ENCODE assay signal across 1 cellular context in the genomic region with DNA sequence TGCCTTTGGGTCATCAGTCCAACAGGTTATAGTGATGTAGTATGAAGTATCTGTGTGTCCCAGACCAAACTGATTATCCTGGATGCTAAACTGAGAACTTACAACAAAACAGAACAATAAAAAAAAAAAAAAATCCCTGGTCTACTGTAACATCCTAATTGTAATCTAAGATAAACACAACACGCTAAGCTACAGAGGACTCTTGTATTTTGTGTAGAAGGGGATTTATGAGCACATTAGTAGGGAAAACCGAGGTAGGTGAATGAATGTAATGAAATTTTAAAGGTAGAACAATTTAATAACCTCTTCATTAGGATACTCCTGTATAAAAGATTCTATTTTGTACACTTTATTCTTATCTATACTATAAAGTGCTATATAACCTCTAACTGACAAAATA.
TF ChIP-seq lines count a peak whose summit lies in the region.

No MANE protein-coding gene starts in this region.

TF ChIP-seq in GM23338, 12 proteins besides CTCF, POLR2A, EP300 and RAD21 (continued from another document):
- TF ChIP-seq JUNB (IDR thresholded peaks at IDR 0.05; ENCODE audit: unreplicated experiment): no peak
- no peak for TF ChIP-seq ZNF114 (CRISPR knock-in tag; IDR thresholded peaks at IDR 0.05)
- TF ChIP-seq, protein P1, sequence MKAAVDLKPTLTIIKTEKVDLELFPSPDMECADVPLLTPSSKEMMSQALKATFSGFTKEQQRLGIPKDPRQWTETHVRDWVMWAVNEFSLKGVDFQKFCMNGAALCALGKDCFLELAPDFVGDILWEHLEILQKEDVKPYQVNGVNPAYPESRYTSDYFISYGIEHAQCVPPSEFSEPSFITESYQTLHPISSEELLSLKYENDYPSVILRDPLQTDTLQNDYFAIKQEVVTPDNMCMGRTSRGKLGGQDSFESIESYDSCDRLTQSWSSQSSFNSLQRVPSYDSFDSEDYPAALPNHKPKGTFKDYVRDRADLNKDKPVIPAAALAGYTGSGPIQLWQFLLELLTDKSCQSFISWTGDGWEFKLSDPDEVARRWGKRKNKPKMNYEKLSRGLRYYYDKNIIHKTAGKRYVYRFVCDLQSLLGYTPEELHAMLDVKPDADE (IDR thresholded peaks at IDR 0.05): no peak
- TF ChIP-seq NANOG (IDR thresholded peaks at IDR 0.05; ENCODE audit: borderline replicate concordance): no peak
- no peak for TF ChIP-seq CREB1 (CRISPR knock-in tag; IDR thresholded peaks at IDR 0.05; ENCODE audit: low read depth)
- TF ChIP-seq EZH2 (IDR thresholded peaks at IDR 0.05; ENCODE audit: low read depth, unreplicated experiment): no peak
- no peak for TF ChIP-seq STAT1 (IDR thresholded peaks at IDR 0.05; ENCODE audit: unreplicated experiment)
- no peak for TF ChIP-seq EZH2phosphoT487 (IDR thresholded peaks at IDR 0.05; ENCODE audit: unreplicated experiment)
- no peak for TF ChIP-seq ZNF462 (CRISPR knock-in tag; IDR thresholded peaks at IDR 0.05)
- TF ChIP-seq, protein P2, sequence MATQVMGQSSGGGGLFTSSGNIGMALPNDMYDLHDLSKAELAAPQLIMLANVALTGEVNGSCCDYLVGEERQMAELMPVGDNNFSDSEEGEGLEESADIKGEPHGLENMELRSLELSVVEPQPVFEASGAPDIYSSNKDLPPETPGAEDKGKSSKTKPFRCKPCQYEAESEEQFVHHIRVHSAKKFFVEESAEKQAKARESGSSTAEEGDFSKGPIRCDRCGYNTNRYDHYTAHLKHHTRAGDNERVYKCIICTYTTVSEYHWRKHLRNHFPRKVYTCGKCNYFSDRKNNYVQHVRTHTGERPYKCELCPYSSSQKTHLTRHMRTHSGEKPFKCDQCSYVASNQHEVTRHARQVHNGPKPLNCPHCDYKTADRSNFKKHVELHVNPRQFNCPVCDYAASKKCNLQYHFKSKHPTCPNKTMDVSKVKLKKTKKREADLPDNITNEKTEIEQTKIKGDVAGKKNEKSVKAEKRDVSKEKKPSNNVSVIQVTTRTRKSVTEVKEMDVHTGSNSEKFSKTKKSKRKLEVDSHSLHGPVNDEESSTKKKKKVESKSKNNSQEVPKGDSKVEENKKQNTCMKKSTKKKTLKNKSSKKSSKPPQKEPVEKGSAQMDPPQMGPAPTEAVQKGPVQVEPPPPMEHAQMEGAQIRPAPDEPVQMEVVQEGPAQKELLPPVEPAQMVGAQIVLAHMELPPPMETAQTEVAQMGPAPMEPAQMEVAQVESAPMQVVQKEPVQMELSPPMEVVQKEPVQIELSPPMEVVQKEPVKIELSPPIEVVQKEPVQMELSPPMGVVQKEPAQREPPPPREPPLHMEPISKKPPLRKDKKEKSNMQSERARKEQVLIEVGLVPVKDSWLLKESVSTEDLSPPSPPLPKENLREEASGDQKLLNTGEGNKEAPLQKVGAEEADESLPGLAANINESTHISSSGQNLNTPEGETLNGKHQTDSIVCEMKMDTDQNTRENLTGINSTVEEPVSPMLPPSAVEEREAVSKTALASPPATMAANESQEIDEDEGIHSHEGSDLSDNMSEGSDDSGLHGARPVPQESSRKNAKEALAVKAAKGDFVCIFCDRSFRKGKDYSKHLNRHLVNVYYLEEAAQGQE (IDR thresholded peaks at IDR 0.05; ENCODE audit: unreplicated experiment): no peak
- TF ChIP-seq POLR2AphosphoS5 (IDR thresholded peaks at IDR 0.05; ENCODE audit: low read depth): no peak
